In genomic region chr6:63888416-63888815, GRCh38 we compare ENCODE assay signal across 28 cellular contexts.
"Had no signal": no experiment of that assay in that cellular context is flagged by ENCODE, and none has a peak within 500 bp of the region (broad histone marks: within the 10 kb centered on the region; RNA-seq: fewer than 3 reads in every experiment).

No MANE protein-coding gene starts in this region.

- ATAC-seq: effector memory CD8-positive, alpha-beta T cell; esophagus mucosa; foreskin keratinocyte; gastrocnemius medialis; gastroesophageal sphincter; heart left ventricle; heart right ventricle had no signal

- H3K9me3 ChIP-seq: colonic mucosa, esophagus squamous epithelium, gastrocnemius medialis had no signal

- H3K4me1 ChIP-seq: colonic mucosa, esophagus muscularis mucosa, esophagus squamous epithelium, foreskin keratinocyte, gastrocnemius medialis, gastroesophageal sphincter, heart left ventricle, heart right ventricle had no signal

- H3K27me3 ChIP-seq: colonic mucosa, esophagus muscularis mucosa, esophagus squamous epithelium, foreskin keratinocyte, gastrocnemius medialis, gastroesophageal sphincter, heart left ventricle, heart right ventricle had no signal

- H3K27ac ChIP-seq: colonic mucosa, coronary artery, dorsolateral prefrontal cortex, epithelial cell of prostate, esophagus muscularis mucosa, esophagus squamous epithelium, foreskin keratinocyte, gastrocnemius medialis, gastroesophageal sphincter, heart left ventricle, heart right ventricle had no signal

- H3K36me3 ChIP-seq: colonic mucosa, esophagus muscularis mucosa, esophagus squamous epithelium, gastrocnemius medialis, gastroesophageal sphincter, heart left ventricle, heart right ventricle had no signal

- FAIRE-seq: colon, endometrium, endothelial cell of umbilical vein, frontal cortex had no signal

- H3K4me3 ChIP-seq: colonic mucosa, coronary artery, dorsolateral prefrontal cortex, esophagus muscularis mucosa, esophagus squamous epithelium, gastrocnemius medialis, gastroesophageal sphincter, heart left ventricle, heart right ventricle had no signal

- DNase-seq: colonic mucosa; cortex of kidney; dermis blood vessel endothelial cell; dorsolateral prefrontal cortex; effector CD4-positive, alpha-beta T cell; effector CD8-positive, alpha-beta T cell; effector memory CD4-positive, alpha-beta T cell; effector memory CD8-positive, alpha-beta T cell; endodermal cell; erythroblast; esophagus squamous epithelium; foreskin fibroblast; foreskin keratinocyte; foreskin melanocyte; gastrocnemius medialis; glutamatergic neuron; head of caudate nucleus; heart left ventricle; heart right ventricle had no signal
